9 cellular contexts compared by ENCODE assay signal in the genomic region with DNA sequence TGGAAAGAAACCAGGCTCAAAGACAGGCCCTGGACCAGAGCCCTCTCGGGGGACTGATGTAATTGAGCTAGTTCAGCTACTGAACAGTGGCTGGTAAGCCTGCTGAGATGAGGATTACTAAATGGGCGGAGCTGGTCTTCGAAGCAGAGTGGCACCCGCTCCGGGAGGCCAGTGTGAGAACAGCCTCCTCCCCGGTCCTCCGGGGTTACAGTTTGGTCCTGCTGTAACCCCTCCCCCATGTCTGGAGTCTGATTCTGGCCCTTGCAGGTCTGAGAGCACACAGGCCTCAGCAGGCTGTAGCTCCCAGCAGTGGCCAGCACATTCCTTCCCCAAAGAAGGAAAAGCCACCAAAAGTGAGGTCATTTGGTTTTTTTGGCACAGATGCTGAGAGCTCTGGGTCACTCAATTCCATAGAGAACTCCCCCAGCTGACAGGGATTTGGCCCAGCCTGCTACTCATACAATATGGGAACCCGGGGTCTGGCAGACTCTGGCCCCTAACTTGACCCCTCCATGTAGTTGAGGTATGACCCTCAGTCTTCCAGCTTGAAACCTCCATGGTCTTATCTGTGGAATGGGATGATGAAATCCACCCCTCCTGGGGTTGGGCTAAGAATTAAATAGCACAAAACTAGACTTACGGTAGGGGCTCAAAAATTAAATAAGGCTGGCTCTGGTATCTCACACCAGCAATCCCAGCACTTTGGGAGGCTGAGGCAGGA. TPM values are rescaled to one million over a fixed set of nuclear protein-coding genes. Genes with fewer than 3 reads are reported as not detected.
DNase-seq lines count a peak whose midpoint lies in the region; ATAC-seq, FAIRE-seq and TF ChIP-seq lines count a peak whose summit lies in the region.
"Had no signal": no experiment of that assay in that cellular context is flagged by ENCODE, and none has a peak within 500 bp of the region (broad histone marks: within the 10 kb centered on the region; RNA-seq: fewer than 3 reads in every experiment).

No MANE protein-coding gene starts in this region.

- peaks cover 61% of the 10 kb centered on the region for H3K4me1 ChIP-seq in endothelial cell of umbilical vein (ENCODE audit: control insufficient read depth, extremely low read depth, insufficient read depth, low read length)

- no peak overlapping the region for H3K4me3 Mint-ChIP-seq in type B pancreatic cell

- no peak overlapping the region for H3K27ac Mint-ChIP-seq in type B pancreatic cell

- ATAC-seq in GM18907 (IDR thresholded peaks at IDR 0.05; ENCODE audit: unreplicated experiment), result no peak
- ATAC-seq: GM12878 had no signal

- peak overlapping the region; percentile 65 for H3K9ac ChIP-seq in endothelial cell of umbilical vein (replicated peaks; ENCODE audit: extremely low read depth, insufficient read depth, low read length)

- no peak overlapping the region for H2AFZ ChIP-seq in endothelial cell of umbilical vein (ENCODE audit: low read depth, low read length)

- peaks cover 98% of the 10 kb centered on the region for H3K79me2 ChIP-seq in endothelial cell of umbilical vein (ENCODE audit: control insufficient read depth, insufficient read depth, low read length)

- DNase-seq in AG20443 (ENCODE audit: low spot score) (peak; percentile 90), NCI-H510A treated with DMSO at 0.1 percent for 48 hours (lab: John Stamatoyannopoulos, UW) (peak; percentile 12), endothelial cell of umbilical vein (ENCODE audit: low read depth, low spot score) (peak; percentile 98), myocyte (ENCODE audit: low read depth) (peak; percentile 98), superior temporal gyrus (ENCODE audit: extremely low spot score) (no peak), hippocampal formation (lab: John Stamatoyannopoulos, UW) (no peak), type B pancreatic cell (ENCODE audit: extremely low spot score, unreplicated experiment) (no peak)

- H3K4me2 ChIP-seq in endothelial cell of umbilical vein (ENCODE audit: insufficient read depth, low read length), result peak overlapping the region; percentile 27

- CTCF ChIA-PET in endothelial cell of umbilical vein (lab: Charles Lee), result interaction anchor here (0.6 to 4.0 kb wide), 21 partner anchors 9 to 167 kb away, joined by 3 to 25 read pairs (median 6); no protein-coding TSS in a partner anchor

- peaks cover 2 to 16% of the 10 kb centered on the region in 2 experiments for H3K36me3 ChIP-seq in endothelial cell of umbilical vein (ENCODE audit: control insufficient read depth in 2 of 2, extremely low read depth in 1 of 2, insufficient read depth in 2 of 2, low read length in 2 of 2)

- H3K27ac ChIP-seq in endothelial cell of umbilical vein (ENCODE audit: insufficient read depth, low read depth, low read length), result peak overlapping the region; percentile 88

- BruUV-seq in endothelial cell of umbilical vein (replicated peaks; lab: Mats Ljungman, UMichigan), result TSS peak; percentile 19

- no peaks in the 10 kb centered on the region for H3K9me3 Mint-ChIP-seq in type B pancreatic cell

- TF ChIP-seq POLR2A in endothelial cell of umbilical vein (IDR thresholded peaks at IDR 0.05; ENCODE audit: low read depth, low read length), result peak; percentile 51

- H4K20me1 ChIP-seq in endothelial cell of umbilical vein (replicated peaks; ENCODE audit: control insufficient read depth, extremely low read depth, insufficient read depth, low read length), result peaks cover 2% of the 10 kb centered on the region

- no peaks in the 10 kb centered on the region for H3K27me3 Mint-ChIP-seq in type B pancreatic cell

- dilution Hi-C loops in endothelial cell of umbilical vein (cut with MboI; ENCODE audit: extremely low pct_ligation_motif_present, low sequenced_read_pairs), result no loop called here

- intact Hi-C loops in endothelial cell of umbilical vein (cut with micrococcal nuclease), result loop anchor here (1.0 kb wide), 5 partner anchors 9 to 139 kb away; a partner anchor contains a TSS

- TF ChIP-seq CTCF in endothelial cell of umbilical vein (IDR thresholded peaks at IDR 0.05; ENCODE audit: extremely low read depth in 1 of 2, insufficient read depth in 1 of 2, low read depth in 1 of 2, low read length in 2 of 2) (no peak), type B pancreatic cell (conservative IDR thresholded peaks at IDR 0.05) (no peak)

- FAIRE-seq in endothelial cell of umbilical vein (lab: Jason Lieb, UNC), result peak; percentile 98
- FAIRE-seq: GM12878 had no signal

- peaks cover 81% of the 10 kb centered on the region for H3K4me1 Mint-ChIP-seq in type B pancreatic cell (ENCODE audit: unreplicated experiment)

- H3K27me3 ChIP-seq in endothelial cell of umbilical vein (ENCODE audit: control insufficient read depth in 2 of 2, insufficient read depth in 2 of 2, low read length in 2 of 2), result no peaks in the 10 kb centered on the region

- no peaks in the 10 kb centered on the region for H3K9me1 ChIP-seq in endothelial cell of umbilical vein (replicated peaks; ENCODE audit: control insufficient read depth, extremely low read depth, insufficient read depth, low read length)

- H3K36me3 Mint-ChIP-seq in type B pancreatic cell, result peaks cover 7% of the 10 kb centered on the region

- no peak overlapping the region for H3K4me3 ChIP-seq in endothelial cell of umbilical vein (replicated peaks in 1 of 3; ENCODE audit: insufficient read depth in 1 of 3, low read depth in 1 of 3, low read length in 3 of 3)
- H3K4me3 ChIP-seq: GM12878 had no signal

- POLR2A ChIA-PET in endothelial cell of umbilical vein (lab: Charles Lee), result interaction anchor here (0.7 to 1.5 kb wide), 13 partner anchors 8 to 98 kb away, joined by 3 to 7 read pairs (median 4); a partner anchor contains a TSS

- no peaks in the 10 kb centered on the region for H3K9me3 ChIP-seq in endothelial cell of umbilical vein (replicated peaks; ENCODE audit: control insufficient read depth, insufficient read depth, low read length)

TF ChIP-seq in endothelial cell of umbilical vein, 7 proteins besides CTCF, POLR2A, EP300 and RAD21:
- no peak for TF ChIP-seq GATA2 (IDR thresholded peaks at IDR 0.05; ENCODE audit: insufficient read depth, insufficient read length, low read depth, low read length)
- TF ChIP-seq, protein P1, sequence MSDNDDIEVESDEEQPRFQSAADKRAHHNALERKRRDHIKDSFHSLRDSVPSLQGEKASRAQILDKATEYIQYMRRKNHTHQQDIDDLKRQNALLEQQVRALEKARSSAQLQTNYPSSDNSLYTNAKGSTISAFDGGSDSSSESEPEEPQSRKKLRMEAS (IDR thresholded peaks at IDR 0.05; ENCODE audit: insufficient read depth, insufficient read length), result no peak
- peak; percentile 91 for TF ChIP-seq POLR2AphosphoS5 (IDR thresholded peaks at IDR 0.05; ENCODE audit: insufficient read depth, low read depth, low read length)
- peak; percentile 83 for TF ChIP-seq JUN (IDR thresholded peaks at IDR 0.05; ENCODE audit: borderline replicate concordance, insufficient read depth, insufficient read length, low read depth)

RNA-seq across cellular contexts. Expression of a gene that starts 39.0 kb away (rescaled TPM):
- 442 and 443 TPM in 2 replicates for total RNA-seq in endothelial cell of umbilical vein
- polyA plus RNA-seq in endothelial cell of umbilical vein, result 463 and 633 TPM in 2 replicates
- polyA plus RNA-seq in endothelial cell of umbilical vein (2011; cell fraction: cytosol; rRNA removed), result 379 and 382 TPM in 2 replicates
- 777 and 896 TPM in 2 replicates for polyA plus RNA-seq in endothelial cell of umbilical vein (2011; cell fraction: nucleus; rRNA removed)
- polyA plus RNA-seq in endothelial cell of umbilical vein (2012), result 398 and 442 TPM in 2 replicates
- polyA minus RNA-seq in endothelial cell of umbilical vein, result 744 and 789 TPM in 2 replicates
- polyA minus RNA-seq in endothelial cell of umbilical vein (2011; cell fraction: cytosol; rRNA and poly(A)+ RNA removed), result 104 TPM
- 424 and 544 TPM in 2 replicates for polyA minus RNA-seq in endothelial cell of umbilical vein (2011; cell fraction: nucleus; rRNA and poly(A)+ RNA removed)
- total RNA-seq in myocyte, result 171 and 188 TPM in 2 replicates
- 773 TPM for polyA plus RNA-seq in myocyte (2012)
- total RNA-seq in type B pancreatic cell (ENCODE audit: low replicate concordance), result 128 and 176 TPM in 2 replicates

Comparison
In these comparisons a context has a peak if more than half of its experiments do, and no peak if none do; other contexts are left out.
1. DNase-seq: peak in AG20443 (single experiment), NCI-H510A treated with DMSO at 0.1 percent for 48 hours (single experiment), endothelial cell of umbilical vein (single experiment) and myocyte (single experiment); none in superior temporal gyrus (single experiment), hippocampal formation (0 of 2) and type B pancreatic cell (single experiment).